In the genomic region with DNA sequence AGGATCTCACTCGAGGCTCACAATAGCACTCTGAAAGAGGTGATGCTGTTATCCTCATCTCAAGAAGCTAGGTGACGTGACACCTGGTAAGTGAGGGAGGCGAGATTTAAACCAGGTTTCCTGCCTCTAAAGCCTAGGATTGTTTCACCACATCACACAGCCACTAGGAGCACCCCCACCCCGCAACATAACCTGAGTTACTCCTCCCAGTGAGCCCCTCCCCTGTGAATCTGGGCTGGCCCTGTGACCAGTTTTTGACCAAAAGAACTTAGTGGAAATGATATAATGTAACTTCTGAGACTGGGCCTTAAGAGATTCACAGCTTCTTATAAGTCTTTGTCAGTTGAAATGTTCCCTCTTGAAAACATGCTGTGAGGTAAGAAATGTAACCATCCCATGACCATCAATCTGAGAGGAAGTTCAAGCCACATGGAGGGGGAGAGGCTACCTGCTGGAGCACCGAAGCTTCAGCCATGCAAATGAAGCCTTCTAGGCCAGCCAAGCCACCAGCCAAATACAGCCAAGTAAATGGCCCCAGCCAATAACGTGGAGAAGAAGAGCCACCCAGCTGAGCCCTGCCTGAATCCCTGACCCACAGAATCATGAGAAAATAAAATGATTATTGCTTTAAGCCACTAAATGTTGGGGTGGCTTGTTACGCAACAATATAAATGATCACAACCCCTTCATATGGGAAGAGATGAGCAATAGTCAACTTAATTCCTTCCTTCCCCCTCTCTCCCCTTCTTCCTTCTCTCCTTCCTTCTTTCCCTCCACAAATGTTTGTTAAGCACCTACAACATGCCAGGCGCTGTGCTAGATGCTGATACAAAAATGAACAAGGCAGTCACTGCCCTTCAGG, we compare ENCODE assay signal across 15 cellular contexts.
DNase-seq lines count a peak whose midpoint lies in the region; ATAC-seq and TF ChIP-seq lines count a peak whose summit lies in the region.
"Had no signal": no experiment of that assay in that cellular context is flagged by ENCODE, and none has a peak within 500 bp of the region (broad histone marks: within the 10 kb centered on the region; RNA-seq: fewer than 3 reads in every experiment).

No MANE protein-coding gene starts in this region.

- no peaks in the 10 kb centered on the region; the same call in 1 of the 3 replicates for H3K36me3 Mint-ChIP-seq in GM23338 (ENCODE audit: low read depth)
- no peaks in the 10 kb centered on the region for H3K36me3 Mint-ChIP-seq in type B pancreatic cell
- H3K36me3 Mint-ChIP-seq: CD8-positive, alpha-beta T cell had no signal

- peaks cover 16% of the 10 kb centered on the region; the same call in 2 of the 3 replicates for H3K9me3 Mint-ChIP-seq in GM23338
- peaks cover 8% of the 10 kb centered on the region for H3K9me3 Mint-ChIP-seq in type B pancreatic cell
- H3K9me3 Mint-ChIP-seq: CD8-positive, alpha-beta T cell had no signal

- DNase-seq in DND-41, result peak; percentile 3
- DNase-seq in GM23338 (ENCODE audit: low spot score), result no peak
- peak; percentile 4 for DNase-seq in islet precursor cell
- peak; percentile 16 for DNase-seq in type B pancreatic cell (ENCODE audit: extremely low spot score, unreplicated experiment)
- DNase-seq: Calu3, DMS79 treated with DMSO at 0.1 percent for 48 hours, EL, KBM-7 had no signal

- no peak overlapping the region for H3K27ac Mint-ChIP-seq in GM23338
- no peak overlapping the region for H3K27ac Mint-ChIP-seq in type B pancreatic cell
- H3K27ac Mint-ChIP-seq: B cell; CD8-positive, alpha-beta T cell had no signal

- H3K9me3 ChIP-seq in DND-41 (ENCODE audit: insufficient read depth, low read length, severe bottlenecking), result no peaks in the 10 kb centered on the region
- H3K9me3 ChIP-seq: HAP-1 had no signal

- peaks cover 6% of the 10 kb centered on the region for H3K27me3 Mint-ChIP-seq in GM23338 (ENCODE audit: insufficient read depth, low read depth, poor library complexity)
- H3K27me3 Mint-ChIP-seq in type B pancreatic cell, result no peaks in the 10 kb centered on the region

- no peak overlapping the region for H3K27ac ChIP-seq in DND-41 (ENCODE audit: low read length)
- no peak overlapping the region for H3K27ac ChIP-seq in GM23338 (ENCODE audit: low read depth)
- H3K27ac ChIP-seq: BLaER1 treated with 17β-estradiol and CSF1 and Interleukin-3, amounts not matched to agents 10 nM and 100 nM had no signal

- H3K27me3 ChIP-seq in DND-41 (ENCODE audit: insufficient read depth, low read length, poor library complexity) (no peaks in the 10 kb centered on the region), GM23338 (ENCODE audit: insufficient read depth) (no peaks in the 10 kb centered on the region)
- H3K27me3 ChIP-seq: BLaER1 treated with 17β-estradiol and CSF1 and Interleukin-3, amounts not matched to agents 10 nM and 100 nM had no signal

- no peaks in the 10 kb centered on the region for H4K20me1 ChIP-seq in DND-41 (ENCODE audit: insufficient read depth, low read length)
- H4K20me1 ChIP-seq in GM23338 (replicated peaks; ENCODE audit: insufficient read depth), result no peaks in the 10 kb centered on the region
- H4K20me1 ChIP-seq: BLaER1 treated with 17β-estradiol and CSF1 and Interleukin-3, amounts not matched to agents 10 nM and 100 nM had no signal

- no peak overlapping the region for H3K9ac ChIP-seq in DND-41 (ENCODE audit: low read depth, low read length)
- H3K9ac ChIP-seq: BLaER1 treated with 17β-estradiol and CSF1 and Interleukin-3, amounts not matched to agents 10 nM and 100 nM had no signal

- no peaks in the 10 kb centered on the region for H3K4me1 ChIP-seq in DND-41 (ENCODE audit: insufficient read depth, low read length)
- no peaks in the 10 kb centered on the region for H3K4me1 ChIP-seq in GM23338 (ENCODE audit: insufficient read depth)
- H3K4me1 ChIP-seq: HAP-1 had no signal

- no peak overlapping the region for H3K4me3 ChIP-seq in DND-41 (ENCODE audit: low read depth in 1 of 2, low read length in 2 of 2)
- H3K4me3 ChIP-seq in GM23338, result no peak overlapping the region
- H3K4me3 ChIP-seq: BLaER1 treated with 17β-estradiol and CSF1 and Interleukin-3, amounts not matched to agents 10 nM and 100 nM; GM12878; HAP-1 had no signal

- H3K4me3 Mint-ChIP-seq in GM23338 (no peak overlapping the region), type B pancreatic cell (no peak overlapping the region)
- H3K4me3 Mint-ChIP-seq: B cell; CD8-positive, alpha-beta T cell had no signal

- no peak overlapping the region for H3K4me2 ChIP-seq in DND-41 (ENCODE audit: insufficient read depth, low read length)
- no peak overlapping the region for H3K4me2 ChIP-seq in GM23338
- H3K4me2 ChIP-seq: BLaER1 treated with 17β-estradiol and CSF1 and Interleukin-3, amounts not matched to agents 10 nM and 100 nM had no signal

- no peaks in the 10 kb centered on the region for H3K36me3 ChIP-seq in DND-41 (ENCODE audit: insufficient read depth, low read length)
- no peaks in the 10 kb centered on the region for H3K36me3 ChIP-seq in GM23338 (ENCODE audit: insufficient read depth)
- H3K36me3 ChIP-seq: BLaER1 treated with 17β-estradiol and CSF1 and Interleukin-3, amounts not matched to agents 10 nM and 100 nM; HAP-1 had no signal

- H3K4me1 Mint-ChIP-seq in GM23338, result no peaks in the 10 kb centered on the region
- H3K4me1 Mint-ChIP-seq in type B pancreatic cell (ENCODE audit: unreplicated experiment), result peaks cover 6% of the 10 kb centered on the region
- H3K4me1 Mint-ChIP-seq: B cell had no signal

- H3F3A ChIP-seq in GM23338 (replicated peaks; ENCODE audit: low read depth), result no peaks in the 10 kb centered on the region

- H3K9me2 ChIP-seq in GM23338 (ENCODE audit: insufficient read depth), result 0 out of 2 replicates have a peak, but pooled peaks cover 3% of the 10 kb centered on the region

- no peak for ATAC-seq in DND-41 (ENCODE audit: insufficient read depth, low read depth)
- ATAC-seq in GM23338, result no peak
- ATAC-seq in HG03039 (IDR thresholded peaks at IDR 0.05; ENCODE audit: unreplicated experiment), result no peak
- no peak for ATAC-seq in GM19324 (IDR thresholded peaks at IDR 0.05; ENCODE audit: low FRiP score, unreplicated experiment)
- ATAC-seq: CD8-positive, alpha-beta T cell; GM12878 had no signal

- no peak overlapping the region for H2AFZ ChIP-seq in DND-41 (ENCODE audit: low read depth, low read length)
- H2AFZ ChIP-seq in GM23338, result no peak overlapping the region

- H3K79me2 ChIP-seq in DND-41 (ENCODE audit: insufficient read depth, low read length) (no peaks in the 10 kb centered on the region), GM23338 (replicated peaks; ENCODE audit: insufficient read depth) (no peaks in the 10 kb centered on the region)

- no peak for TF ChIP-seq CTCF in DND-41 (IDR thresholded peaks at IDR 0.05; ENCODE audit: borderline replicate concordance, extremely low read depth, low read length, poor library complexity, severe bottlenecking)
- no peak for TF ChIP-seq CTCF in GM23338 (conservative IDR thresholded peaks at IDR 0.05; ENCODE audit: low read depth in 2 of 2)
- TF ChIP-seq CTCF in type B pancreatic cell (conservative IDR thresholded peaks at IDR 0.05), result no peak

TF ChIP-seq in GM23338, 12 proteins besides CTCF, POLR2A, EP300 and RAD21:
- TF ChIP-seq POLR2AphosphoS5 (IDR thresholded peaks at IDR 0.05; ENCODE audit: low read depth), result no peak
- TF ChIP-seq ZNF331 (CRISPR knock-in tag; IDR thresholded peaks at IDR 0.05; ENCODE audit: low read depth), result peak; percentile 87
